Comparison of ENCODE assay signal across 8 cellular contexts in genomic region chr2:20650412-20650879, GRCh38. TPM values are rescaled to one million over a fixed set of nuclear protein-coding genes. Genes with fewer than 3 reads are reported as not detected.
DNase-seq lines count a peak whose midpoint lies in the region; ATAC-seq, FAIRE-seq and TF ChIP-seq lines count a peak whose summit lies in the region.

No MANE protein-coding gene starts in this region.

- no peaks in the 10 kb centered on the region for H4K20me1 ChIP-seq in mammary epithelial cell (ENCODE audit: insufficient read depth, low read length)

- intact Hi-C loops in mammary epithelial cell (cut with micrococcal nuclease): loop anchor here (1.0 kb wide), 1 partner anchor 207 kb away; no protein-coding TSS in a partner anchor

- WGBS in mammary epithelial cell (ENCODE audit: low coverage, missing lambda C conversion rate): 10% methylated on average over 6 of the region's 18 CpGs
- WGBS in small intestine, 3 donors: 4 to 9% (median 8%) methylated on average over 18 of the region's 18 CpGs

- TSS peak; percentile 67 for BruUV-seq in mammary epithelial cell (replicated peaks; lab: Mats Ljungman, UMichigan)

- H3K36me3 ChIP-seq in mammary epithelial cell (ENCODE audit: insufficient read depth, low read length) (no peaks in the 10 kb centered on the region), small intestine (ENCODE audit: control insufficient read depth in 2 of 2, insufficient read depth in 2 of 2, low read length in 2 of 2) (no peaks in the 10 kb centered on the region)

- CTCF ChIA-PET in mammary epithelial cell (lab: Charles Lee; ENCODE audit: low non-redundant PET): interaction anchor here (0.5 to 0.6 kb wide), 3 partner anchors 174 to 210 kb away, joined by 3 to 8 read pairs (median 3); partner anchors contain the start of gene RHOB

- peak; percentile 12 for DNase-seq in activated CD8-positive, alpha-beta memory T cell treated with anti-CD3 and anti-CD28 coated beads, Interleukin-2, amount 50 U/mL, for 1 hour (ENCODE audit: extremely low read depth)
- DNase-seq in activated CD8-positive, alpha-beta memory T cell treated with anti-CD3 and anti-CD28 coated beads for 24 hours: no peak
- DNase-seq in NCI-H774 (lab: John Stamatoyannopoulos, UW) (peak; percentile 18), mammary epithelial cell (peak; percentile 45), iPS-NIHi11 (ENCODE audit: low spot score) (peak; percentile 65), small intestine (peak; percentile 29), NCI-H187 treated with DMSO at 0.1 percent for 48 hours (lab: John Stamatoyannopoulos, UW) (no peak)

- in situ Hi-C loops in mammary epithelial cell (cut with MboI; ENCODE audit: low sequenced_read_pairs in 2 of 2): no loop called here

- TF ChIP-seq CTCF in mammary epithelial cell (conservative IDR thresholded peaks at IDR 0.05 in 1 of 2, IDR thresholded peaks at IDR 0.05 in 1 of 2; ENCODE audit: extremely low read depth in 1 of 2, insufficient read depth in 1 of 2, low read depth in 1 of 2, low read length in 2 of 2): no peak

- no peak for FAIRE-seq in small intestine (lab: Jason Lieb, UNC)

- H3K27ac ChIP-seq in mammary epithelial cell (ENCODE audit: insufficient read depth, low read depth, low read length): peak overlapping the region; percentile 92
- peak overlapping the region; percentile 71 to 72 for H3K27ac ChIP-seq in small intestine (ENCODE audit: low read depth in 1 of 2, low read length in 1 of 2)

- ATAC-seq in HG02678 (IDR thresholded peaks at IDR 0.05; ENCODE audit: unreplicated experiment): peak; percentile 5

- dilution Hi-C loops in mammary epithelial cell (cut with HindIII; ENCODE audit: low sequenced_read_pairs): no loop called here

- peak overlapping the region; percentile 86 to 99 (median 91) for H3K4me3 ChIP-seq in mammary epithelial cell (replicated peaks in 1 of 3; ENCODE audit: insufficient read depth in 1 of 3, low read depth in 2 of 3, low read length in 3 of 3)
- H3K4me3 ChIP-seq in small intestine (ENCODE audit: low read depth in 1 of 2, low read length in 2 of 2): peak overlapping the region; percentile 70 to 84

- H3K4me2 ChIP-seq in mammary epithelial cell (ENCODE audit: insufficient read depth, low read depth, low read length): peak overlapping the region; percentile 98

- H3K9me3 ChIP-seq in mammary epithelial cell (replicated peaks; ENCODE audit: insufficient read depth, low read length) (no peaks in the 10 kb centered on the region), small intestine (ENCODE audit: control insufficient read depth, low read depth) (no peaks in the 10 kb centered on the region)

- H3K4me1 ChIP-seq in mammary epithelial cell (ENCODE audit: insufficient read depth, low read length) (peaks cover 17% of the 10 kb centered on the region), small intestine (ENCODE audit: control insufficient read depth in 2 of 2, insufficient read depth in 1 of 2, low read depth in 1 of 2, low read length in 1 of 2) (peaks cover 0 to 9% of the 10 kb centered on the region in 2 donors)

- H3K27me3 ChIP-seq in mammary epithelial cell (ENCODE audit: insufficient read depth, low read length): no peaks in the 10 kb centered on the region
- H3K27me3 ChIP-seq in small intestine (ENCODE audit: control insufficient read depth in 2 of 2, insufficient read depth in 2 of 2, low read length in 2 of 2): no peaks in the 10 kb centered on the region

- peak overlapping the region; percentile 98 for H3K9ac ChIP-seq in mammary epithelial cell (ENCODE audit: insufficient read depth, low read length)

- peak overlapping the region; percentile 100 for H2AFZ ChIP-seq in mammary epithelial cell (ENCODE audit: low read depth, low read length)

- H3K79me2 ChIP-seq in mammary epithelial cell (ENCODE audit: insufficient read depth, low read length): peaks cover 29% of the 10 kb centered on the region

RNA-seq across cellular contexts. Expression of gene HS1BP3, which starts 0.5 kb away (rescaled TPM):
- total RNA-seq in mammary epithelial cell: 10 to 100 TPM; 20.5 to 26.5 TPM
- polyA plus RNA-seq in mammary epithelial cell (13.4 TPM), small intestine (10 to 100 TPM; 18.5 to 23.5 (median 23.2) TPM)
- polyA minus RNA-seq in mammary epithelial cell: 27.1 TPM

RNA-seq across cellular contexts. Expression of gene GDF7, which starts 16.5 kb away (rescaled TPM):
- under 1 TPM in 1 of 2 donors, not detected in 1; under 0.01 TPM for total RNA-seq in mammary epithelial cell
- polyA plus RNA-seq in mammary epithelial cell: not detected
- polyA minus RNA-seq in mammary epithelial cell: not detected
- polyA plus RNA-seq in small intestine: under 1 TPM in 1 of 3 donors, not detected in 2; 0.16 TPM

Comparison
In these comparisons a context has a peak if more than half of its experiments do, and no peak if none do; other contexts are left out.
1. DNase-seq: peak in activated CD8-positive, alpha-beta memory T cell treated with anti-CD3 and anti-CD28 coated beads, Interleukin-2, amount 50 U/mL, for 1 hour (single experiment), NCI-H774 (single experiment), mammary epithelial cell (single experiment), iPS-NIHi11 (single experiment) and small intestine (single experiment); none in activated CD8-positive, alpha-beta memory T cell treated with anti-CD3 and anti-CD28 coated beads for 24 hours (single experiment) and NCI-H187 treated with DMSO at 0.1 percent for 48 hours (single experiment).